ENCODE assay signal across 1 cellular context in genomic region chr12:102376251-102376747, GRCh38.
TF ChIP-seq lines count a peak whose summit lies in the region.

No MANE protein-coding gene starts in this region.

TF ChIP-seq in IMR-90, 13 proteins besides CTCF, POLR2A, EP300 and RAD21 (continued from another document):
- TF ChIP-seq FOS (IDR thresholded peaks at IDR 0.05; ENCODE audit: low read depth, low read length) (no peak), SMC3 (IDR thresholded peaks at IDR 0.05; ENCODE audit: low read depth, low read length) (no peak)
TF ChIP-seq in IMR-90: peak in this region for 0.
